ENCODE assay signal across 31 cellular contexts in genomic region chr1:205014772-205015171, GRCh38. TPM values are rescaled to one million over a fixed set of nuclear protein-coding genes. Genes with fewer than 3 reads are reported as not detected.
DNase-seq lines count a peak whose midpoint lies in the region; ATAC-seq and TF ChIP-seq lines count a peak whose summit lies in the region.
"Had no signal": no experiment of that assay in that cellular context is flagged by ENCODE, and none has a peak within 500 bp of the region (broad histone marks: within the 10 kb centered on the region; RNA-seq: fewer than 3 reads in every experiment).

No MANE protein-coding gene starts in this region.

- no peak overlapping the region for H2AFZ ChIP-seq in osteoblast (ENCODE audit: low read length)

- H3K36me3 ChIP-seq in aorta (ENCODE audit: control insufficient read depth in 1 of 2, insufficient read depth in 2 of 2, low read length in 1 of 2), result no peaks in the 10 kb centered on the region
- H3K36me3 ChIP-seq in osteoblast (ENCODE audit: insufficient read depth, low read length), result no peaks in the 10 kb centered on the region
- H3K36me3 ChIP-seq: BE2C, thoracic aorta, vagina had no signal

- H3K4me3 ChIP-seq in aorta (ENCODE audit: low read length in 2 of 2), result no peak overlapping the region
- no peak overlapping the region for H3K4me3 ChIP-seq in osteoblast (ENCODE audit: insufficient read depth, low read length)
- H3K4me3 ChIP-seq: A549, GM12878, SK-N-MC, thoracic aorta, vagina had no signal

- H3K27me3 Mint-ChIP-seq in progenitor cell of endocrine pancreas, result peaks cover 13% of the 10 kb centered on the region
- peaks cover 2% of the 10 kb centered on the region for H3K27me3 Mint-ChIP-seq in activated T-helper 1 cell treated with anti-CD3 and anti-CD28 coated beads, Interleukin-12 subunit alpha, Interleukin-12 subunit beta, Interleukin-2, Interleukin-4 antibody, amounts not matched to agents 30 ng/mL and 10 ng/mL and 1 ng/mL, durations not matched to agents 14 hours and 24 hours and 36 hours (ENCODE audit: insufficient read depth)
- H3K27me3 Mint-ChIP-seq: activated naive CD8-positive, alpha-beta T cell had no signal

- peak overlapping the region; percentile 70 for H3K27ac Mint-ChIP-seq in progenitor cell of endocrine pancreas
- H3K27ac Mint-ChIP-seq in activated T-helper 1 cell treated with anti-CD3 and anti-CD28 coated beads, Interleukin-12 subunit alpha, Interleukin-12 subunit beta, Interleukin-2, Interleukin-4 antibody, amounts not matched to agents 30 ng/mL and 10 ng/mL and 1 ng/mL, durations not matched to agents 14 hours and 24 hours and 36 hours, result no peak overlapping the region
- H3K27ac Mint-ChIP-seq: activated naive CD8-positive, alpha-beta T cell; stimulated activated naive B cell treated with anti-CD40 and anti-IgM and Interleukin-4, amounts not matched to agents 10 μg/mL and 1 μg/mL and 100 μg/mL, for 72 hours; WTC11 had no signal

- peaks cover 13% of the 10 kb centered on the region for H3K4me1 Mint-ChIP-seq in progenitor cell of endocrine pancreas (ENCODE audit: low read depth)
- H3K4me1 Mint-ChIP-seq in activated T-helper 1 cell treated with anti-CD3 and anti-CD28 coated beads, Interleukin-12 subunit alpha, Interleukin-12 subunit beta, Interleukin-2, Interleukin-4 antibody, amounts not matched to agents 30 ng/mL and 10 ng/mL and 1 ng/mL, durations not matched to agents 14 hours and 24 hours and 36 hours (ENCODE audit: low read depth), result no peaks in the 10 kb centered on the region
- H3K4me1 Mint-ChIP-seq: naive B cell had no signal

- H3K27ac ChIP-seq in aorta (ENCODE audit: low read depth in 1 of 2, low read length in 2 of 2), result no peak overlapping the region
- no peak overlapping the region for H3K27ac ChIP-seq in osteoblast (ENCODE audit: low read depth, low read length)
- H3K27ac ChIP-seq: A549, SK-N-MC, thoracic aorta, vagina had no signal

- H3K4me1 ChIP-seq in aorta (ENCODE audit: control insufficient read depth in 1 of 2, insufficient read depth in 2 of 2, low read length in 2 of 2) (no peaks in the 10 kb centered on the region), osteoblast (ENCODE audit: insufficient read depth, low read length) (peaks cover 12% of the 10 kb centered on the region)
- H3K4me1 ChIP-seq: A549 had no signal

- H3K27me3 ChIP-seq in aorta (ENCODE audit: control insufficient read depth in 1 of 2, insufficient read depth in 2 of 2, low read length in 1 of 2), result no peaks in the 10 kb centered on the region
- no peaks in the 10 kb centered on the region for H3K27me3 ChIP-seq in osteoblast (ENCODE audit: insufficient read depth, low read length)
- H3K27me3 ChIP-seq: BE2C, vagina had no signal

- H3K4me2 ChIP-seq in osteoblast (ENCODE audit: insufficient read depth, low read length), result no peak overlapping the region
- H3K4me2 ChIP-seq: A549 had no signal

- WGBS in aorta, 2 donors, result 49 to 51% methylated on average over 10 of the region's 10 CpGs

- intact Hi-C loops in activated T-helper 1 cell treated with anti-CD3 and anti-CD28 coated beads, Interleukin-12 subunit alpha, Interleukin-12 subunit beta, Interleukin-2, Interleukin-4 antibody, amounts not matched to agents 30 ng/mL and 10 ng/mL and 1 ng/mL, durations not matched to agents 14 hours and 24 hours and 36 hours (cut with micrococcal nuclease), result no loop called here
- intact Hi-C loops in aorta (cut with DNase I), result no loop called here

- H3K79me2 ChIP-seq in osteoblast (ENCODE audit: insufficient read depth, low read length), result no peaks in the 10 kb centered on the region

- H3K4me3 Mint-ChIP-seq in progenitor cell of endocrine pancreas (ENCODE audit: low read depth), result no peak overlapping the region
- H3K4me3 Mint-ChIP-seq in activated T-helper 1 cell treated with anti-CD3 and anti-CD28 coated beads, Interleukin-12 subunit alpha, Interleukin-12 subunit beta, Interleukin-2, Interleukin-4 antibody, amounts not matched to agents 30 ng/mL and 10 ng/mL and 1 ng/mL, durations not matched to agents 14 hours and 24 hours and 36 hours, result no peak overlapping the region
- H3K4me3 Mint-ChIP-seq: activated naive CD8-positive, alpha-beta T cell; naive B cell; stimulated activated naive B cell treated with anti-CD40 and anti-IgM and Interleukin-4, amounts not matched to agents 10 μg/mL and 1 μg/mL and 100 μg/mL, for 72 hours; WTC11 had no signal

- H3K36me3 Mint-ChIP-seq in progenitor cell of endocrine pancreas (ENCODE audit: insufficient read depth), result no peaks in the 10 kb centered on the region
- H3K36me3 Mint-ChIP-seq in activated T-helper 1 cell treated with anti-CD3 and anti-CD28 coated beads, Interleukin-12 subunit alpha, Interleukin-12 subunit beta, Interleukin-2, Interleukin-4 antibody, amounts not matched to agents 30 ng/mL and 10 ng/mL and 1 ng/mL, durations not matched to agents 14 hours and 24 hours and 36 hours (ENCODE audit: low read depth), result no peaks in the 10 kb centered on the region
- H3K36me3 Mint-ChIP-seq: activated naive CD8-positive, alpha-beta T cell; naive B cell; stimulated activated naive B cell treated with anti-CD40 and anti-IgM and Interleukin-4, amounts not matched to agents 10 μg/mL and 1 μg/mL and 100 μg/mL, for 72 hours; WTC11 had no signal

- no peaks in the 10 kb centered on the region for H4K20me1 ChIP-seq in osteoblast (ENCODE audit: insufficient read depth, low read length)

- no peaks in the 10 kb centered on the region for H3K9me3 ChIP-seq in aorta (ENCODE audit: control insufficient read depth, low read length)
- H3K9me3 ChIP-seq in osteoblast (ENCODE audit: low read depth, low read length), result no peaks in the 10 kb centered on the region
- H3K9me3 ChIP-seq: A549, BE2C, Caco-2, thoracic aorta, vagina had no signal

- H3K9me3 Mint-ChIP-seq in progenitor cell of endocrine pancreas (ENCODE audit: low read depth), result no peaks in the 10 kb centered on the region
- H3K9me3 Mint-ChIP-seq in activated T-helper 1 cell treated with anti-CD3 and anti-CD28 coated beads, Interleukin-12 subunit alpha, Interleukin-12 subunit beta, Interleukin-2, Interleukin-4 antibody, amounts not matched to agents 30 ng/mL and 10 ng/mL and 1 ng/mL, durations not matched to agents 14 hours and 24 hours and 36 hours, result no peaks in the 10 kb centered on the region
- H3K9me3 Mint-ChIP-seq: naive B cell; stimulated activated naive B cell treated with anti-CD40 and anti-IgM and Interleukin-4, amounts not matched to agents 10 μg/mL and 1 μg/mL and 100 μg/mL, for 72 hours; WTC11 had no signal

- no peak for TF ChIP-seq CTCF in progenitor cell of endocrine pancreas (IDR thresholded peaks at IDR 0.05; ENCODE audit: unreplicated experiment)
- no peak for TF ChIP-seq CTCF in osteoblast (IDR thresholded peaks at IDR 0.05; ENCODE audit: extremely low read depth, low read depth, low read length)

- DNase-seq in NCI-H446 (lab: John Stamatoyannopoulos, UW) (peak; percentile 61 to 80), NCI-H446 treated with DMSO at 0.1 percent for 48 hours (lab: John Stamatoyannopoulos, UW) (no peak), NCI-H1694 treated with DMSO at 0.1 percent for 48 hours (lab: John Stamatoyannopoulos, UW) (peak; percentile 27), cerebellar cortex (ENCODE audit: low spot score) (peak; percentile 49), progenitor cell of endocrine pancreas (ENCODE audit: low spot score, unreplicated experiment) (no peak), aorta (no peak), osteoblast (ENCODE audit: insufficient read length, low spot score, missing footprints) (no peak)
- no peak for DNase-seq in activated T-helper 1 cell treated with anti-CD3 and anti-CD28 coated beads, Interleukin-12 subunit alpha, Interleukin-12 subunit beta, Interleukin-2, Interleukin-4 antibody, amounts not matched to agents 30 ng/mL and 10 ng/mL and 1 ng/mL, durations not matched to agents 14 hours and 24 hours and 36 hours (ENCODE audit: low spot score)
- DNase-seq: activated CD4-positive, alpha-beta T cell treated with anti-CD3 and anti-CD28 coated beads, Interleukin-2, amount 50 U/mL, for 1 hour; BE2C; Caco-2; cerebellar nuclear complex; DND-41; effector memory CD4-positive, alpha-beta T cell; mesenchymal stem cell; naive B cell; NCI-H1048; NCI-H2029 treated with DMSO at 0.1 percent for 48 hours; right cardiac atrium; RPMI8226; stimulated activated CD4-positive, alpha-beta T cell treated with anti-CD3 and anti-CD28 coated beads, Interleukin-4, amount 100 ng/mL, for 1 hour; stimulated activated naive B cell treated with anti-CD40 and anti-IgM and Interleukin-4, amounts not matched to agents 10 μg/mL and 1 μg/mL and 100 μg/mL, for 72 hours had no signal

- no peak for ATAC-seq in aorta (ENCODE audit: low FRiP score)
- ATAC-seq: A549; stimulated activated naive B cell treated with anti-CD40 and anti-IgM and Interleukin-4, amounts not matched to agents 10 μg/mL and 1 μg/mL and 100 μg/mL, for 72 hours had no signal

RNA-seq across cellular contexts. Expression of gene CNTN2, which starts 28.2 kb away (rescaled TPM):
- total RNA-seq in progenitor cell of endocrine pancreas (not detected in 2 replicates), aorta (1 to 10 TPM in 1 of 2 donors, under 1 TPM in 1; 0.16 to 1.3 TPM), osteoblast (under 0.01 TPM in 1 of 2 replicates, not detected in the other)
- not detected in 2 replicates for total RNA-seq in activated T-helper 1 cell treated with anti-CD3 and anti-CD28 coated beads, Interleukin-12 subunit alpha, Interleukin-12 subunit beta, Interleukin-2, Interleukin-4 antibody, amounts not matched to agents 30 ng/mL and 10 ng/mL and 1 ng/mL, durations not matched to agents 14 hours and 24 hours and 36 hours
- polyA plus RNA-seq in aorta, result not detected
- total RNA-seq: Caco-2; GM12878; osteocyte; T-helper 2 cell treated with Interferon-gamma antibody and Interleukin-4, amounts not matched to agents 100 ng/mL and 5 ng/mL, for 36 hours had no signal
- polyA plus RNA-seq: A549 had no signal

Comparison
In these comparisons a context has a peak if more than half of its experiments do, and no peak if none do; other contexts are left out.
1. DNase-seq: peak in NCI-H446 (2 of 2), NCI-H1694 treated with DMSO at 0.1 percent for 48 hours (single experiment) and cerebellar cortex (single experiment); none in NCI-H446 treated with DMSO at 0.1 percent for 48 hours (single experiment), progenitor cell of endocrine pancreas (single experiment), activated T-helper 1 cell treated with anti-CD3 and anti-CD28 coated beads, Interleukin-12 subunit alpha, Interleukin-12 subunit beta, Interleukin-2, Interleukin-4 antibody, amounts not matched to agents 30 ng/mL and 10 ng/mL and 1 ng/mL, durations not matched to agents 14 hours and 24 hours and 36 hours (single experiment), aorta (0 of 2) and osteoblast (single experiment).